ENCODE assay signal across 1 cellular context in genomic region chr6:69232506-69233194, GRCh38.
A peak's percentile ranks its signal among the peaks of the same experiment; 100 is the strongest.
TF ChIP-seq lines count a peak whose summit lies in the region.

No MANE protein-coding gene starts in this region.

TF ChIP-seq in HepG2, 621 proteins besides CTCF, POLR2A, EP300 and RAD21 (continued from another document):
- TF ChIP-seq ZBTB37 (CRISPR knock-in tag; IDR thresholded peaks at IDR 0.05) (peak; percentile 41; the same call in 1 of the 2 replicates), TCF7L2 (IDR thresholded peaks at IDR 0.05; ENCODE audit: low read depth, low read length) (no peak), ZFP90 (CRISPR knock-in tag; IDR thresholded peaks at IDR 0.05; ENCODE audit: borderline replicate concordance) (peak; percentile 96), U2AF1 (optimal IDR thresholded peaks at IDR 0.05; ENCODE audit: low read depth, low read length) (no peak), ZNF18 (CRISPR knock-in tag; IDR thresholded peaks at IDR 0.05; ENCODE audit: insufficient replicate concordance) (peak; percentile 67), ZNF777 (CRISPR knock-in tag; IDR thresholded peaks at IDR 0.05) (peak; percentile 83), ZSCAN21 (CRISPR knock-in tag; IDR thresholded peaks at IDR 0.05; ENCODE audit: borderline replicate concordance) (peak; percentile 97), ARID4A (CRISPR knock-in tag; IDR thresholded peaks at IDR 0.05; ENCODE audit: borderline replicate concordance) (peak; percentile 74; the same call in 1 of the 2 replicates), NR2F1 (CRISPR knock-in tag; IDR thresholded peaks at IDR 0.05) (peak in 1 of 2 experiments; percentile 65; a peak in 1 of 4 replicates), ZFYVE20 (CRISPR knock-in tag; IDR thresholded peaks at IDR 0.05; ENCODE audit: borderline replicate concordance, low read depth) (peak; percentile 98), ZSCAN30 (CRISPR knock-in tag; IDR thresholded peaks at IDR 0.05) (peak; percentile 92), ZNF407 (CRISPR knock-in tag; IDR thresholded peaks at IDR 0.05; ENCODE audit: not compliant biosample characterization) (peak; percentile 51), XRCC5 (optimal IDR thresholded peaks at IDR 0.05; ENCODE audit: low read length) (no peak), ZFX (CRISPR knock-in tag; IDR thresholded peaks at IDR 0.05; ENCODE audit: low read depth) (no peak), CBFB (CRISPR knock-in tag; IDR thresholded peaks at IDR 0.05) (peak; percentile 82), ATF2 (CRISPR knock-in tag; IDR thresholded peaks at IDR 0.05) (peak; percentile 92), FOXJ3 (CRISPR knock-in tag; IDR thresholded peaks at IDR 0.05; ENCODE audit: borderline replicate concordance) (peak; percentile 60; the same call in 1 of the 2 replicates), GATAD2A (CRISPR knock-in tag; IDR thresholded peaks at IDR 0.05) (peak; percentile 64; the same call in 1 of the 2 replicates)
